ENCODE assay signal across 1 cellular context in genomic region chr7:23955145-23955544, GRCh38.
TF ChIP-seq lines count a peak whose summit lies in the region.

No MANE protein-coding gene starts in this region.

TF ChIP-seq in SK-N-SH, 30 proteins besides CTCF, POLR2A, EP300 and RAD21 (continued from another document):
- TF ChIP-seq PBX3 (IDR thresholded peaks at IDR 0.05) (peak; percentile 18; the same call in 1 of the 2 replicates), RXRA (IDR thresholded peaks at IDR 0.05; ENCODE audit: borderline replicate concordance, low read depth) (no peak), USF2 (IDR thresholded peaks at IDR 0.05; ENCODE audit: borderline replicate concordance, low read depth, low read length) (no peak), RFX5 (IDR thresholded peaks at IDR 0.05; ENCODE audit: low read length) (no peak), NFIC (IDR thresholded peaks at IDR 0.05; ENCODE audit: borderline replicate concordance) (no peak), TCF12 (IDR thresholded peaks at IDR 0.05) (peak; percentile 42), FOXJ3 (CRISPR knock-in tag; IDR thresholded peaks at IDR 0.05) (no peak), GATA2 (CRISPR knock-in tag; IDR thresholded peaks at IDR 0.05) (no peak), JUND (IDR thresholded peaks at IDR 0.05) (0 out of 2 replicates have a peak, but pooled peaks have one; percentile 6), TEAD4 (IDR thresholded peaks at IDR 0.05; ENCODE audit: borderline replicate concordance, insufficient read depth) (no peak)
